ENCODE assay signal across 9 cellular contexts in genomic region chr9:133945314-133945975, GRCh38. TPM values are rescaled to one million over a fixed set of nuclear protein-coding genes. Genes with fewer than 3 reads are reported as not detected.
A peak's percentile ranks its signal among the peaks of the same experiment; 100 is the strongest.
DNase-seq lines count a peak whose midpoint lies in the region; ATAC-seq and TF ChIP-seq lines count a peak whose summit lies in the region.
"Had no signal": no experiment of that assay in that cellular context is flagged by ENCODE, and none has a peak within 500 bp of the region (broad histone marks: within the 10 kb centered on the region; RNA-seq: fewer than 3 reads in every experiment).

No MANE protein-coding gene starts in this region.

- H3K4me1 ChIP-seq in OCI-LY7 (ENCODE audit: insufficient read depth, low read length, poor library complexity, severe bottlenecking): peaks cover 51% of the 10 kb centered on the region

- CTCF ChIA-PET in OCI-LY7 (lab: Charles Lee; ENCODE audit: unreplicated experiment): interaction anchor here (1.7 kb wide), 1 partner anchor 14 kb away, joined by 6 read pairs; no protein-coding TSS in a partner anchor

- no peak for TF ChIP-seq CTCF in OCI-LY7 (conservative IDR thresholded peaks at IDR 0.05; ENCODE audit: low read length)

- no TSS peak for BruUV-seq in OCI-LY7 (replicated peaks; lab: Mats Ljungman, UMichigan)

- peak overlapping the region; percentile 89 for H3K27ac ChIP-seq in OCI-LY7 (ENCODE audit: low read depth, low read length, poor library complexity, severe bottlenecking)

- H4K20me1 ChIP-seq in OCI-LY7 (ENCODE audit: insufficient read depth, low read length): no peaks in the 10 kb centered on the region

- no peak overlapping the region; the same call in 1 of the 2 replicates for H2AFZ ChIP-seq in OCI-LY7 (ENCODE audit: low read length)

- POLR2A ChIA-PET in OCI-LY7 (lab: Charles Lee): interaction anchor here (0.6 to 3.7 kb wide), 3 partner anchors 11 to 80 kb away, joined by 3 to 46 read pairs (median 4); partner anchors contain the start of gene BRD3OS

- peaks cover 4% of the 10 kb centered on the region; the same call in 1 of the 2 replicates for H3K79me2 ChIP-seq in OCI-LY7 (ENCODE audit: insufficient read depth, low read depth, low read length)

- H3K9me3 ChIP-seq in OCI-LY7 (ENCODE audit: low read length): no peaks in the 10 kb centered on the region

- intact Hi-C loops in OCI-LY7 (cut with micrococcal nuclease; ENCODE audit: unreplicated experiment) (loop anchor here (2.0 kb wide), 1 partner anchor 47 kb away; the partner anchor contains the start of gene VAV2), posterior cingulate gyrus (cut with DNase I) (no loop called here)

- H3K4me3 ChIP-seq in OCI-LY7 (ENCODE audit: low read depth, low read length, poor library complexity, severe bottlenecking): peak overlapping the region; percentile 38

- no peaks in the 10 kb centered on the region for H3K36me3 ChIP-seq in OCI-LY7 (ENCODE audit: insufficient read depth, low read length)

- DNase-seq in OCI-LY7 (ENCODE audit: low spot score): peak; percentile 82
- DNase-seq in posterior cingulate gyrus: peak in 7 of 10 donors; percentile 1 to 81 (median 22)
- DNase-seq in NCI-H2171 (lab: John Stamatoyannopoulos, UW): no peak
- no peak for DNase-seq in DMS 273 (lab: John Stamatoyannopoulos, UW; ENCODE audit: unreplicated experiment)
- DNase-seq in EL: no peak
- no peak for DNase-seq in HuH-7 (ENCODE audit: low spot score)
- DNase-seq: NCI-H1417 treated with DMSO at 0.1 percent for 48 hours had no signal

- H3K9me2 ChIP-seq in OCI-LY7 (ENCODE audit: insufficient read depth, low read length): no peaks in the 10 kb centered on the region

- peak overlapping the region; percentile 77 for H3K4me2 ChIP-seq in OCI-LY7 (ENCODE audit: low read length)

- ATAC-seq in GM19035 (IDR thresholded peaks at IDR 0.05; ENCODE audit: unreplicated experiment): peak; percentile 52
- ATAC-seq in HG02642 (IDR thresholded peaks at IDR 0.05; ENCODE audit: poor library complexity, unreplicated experiment): peak; percentile 47

RNA-seq across cellular contexts. Expression of gene VAV2, which starts 46.7 kb away (rescaled TPM):
- total RNA-seq in OCI-LY7 (2014; rRNA removed; shearing (Covaris generic)): 10.6 and 11.0 TPM in 2 replicates
- total RNA-seq in OCI-LY7 (2022): 23.2 and 27.8 TPM in 2 replicates

Comparison
In these comparisons a context has a peak if more than half of its experiments do, and no peak if none do; other contexts are left out.
1. DNase-seq: peak in OCI-LY7 (single experiment) and posterior cingulate gyrus (7 of 10); none in NCI-H2171 (single experiment), DMS 273 (single experiment), EL (single experiment) and HuH-7 (single experiment).